Comparison of ENCODE assay signal across 22 cellular contexts in genomic region chrX:126376465-126376864, GRCh38.
A peak's percentile ranks its signal among the peaks of the same experiment; 100 is the strongest.
DNase-seq lines count a peak whose midpoint lies in the region; TF ChIP-seq lines count a peak whose summit lies in the region.
"Had no signal": no experiment of that assay in that cellular context is flagged by ENCODE, and none has a peak within 500 bp of the region (broad histone marks: within the 10 kb centered on the region; RNA-seq: fewer than 3 reads in every experiment).

No MANE protein-coding gene starts in this region.

- H3K9me3 ChIP-seq in WERI-Rb-1 (ENCODE audit: severe bottlenecking) = no peaks in the 10 kb centered on the region
- H3K9me3 ChIP-seq: HAP-1, MG63, SJSA1 had no signal

- no peak overlapping the region for H4K8ac ChIP-seq in mesendoderm (ENCODE audit: low read depth, low read length)

- no peak overlapping the region for H3K27ac Mint-ChIP-seq in type B pancreatic cell
- H3K27ac Mint-ChIP-seq: CD4-positive, CD25-positive, alpha-beta regulatory T cell; HFFc6; T-cell had no signal

- peak; percentile 23; the same call in 1 of the 2 replicates for TF ChIP-seq CTCF in WERI-Rb-1 (IDR thresholded peaks at IDR 0.05; ENCODE audit: low read depth, low read length)
- no peak for TF ChIP-seq CTCF in type B pancreatic cell (conservative IDR thresholded peaks at IDR 0.05)

- no peak overlapping the region for H4K5ac ChIP-seq in mesendoderm (ENCODE audit: low read length)

- H3K36me3 ChIP-seq in WERI-Rb-1 (no peaks in the 10 kb centered on the region), mesendoderm (ENCODE audit: control insufficient read depth, insufficient read depth, low read length) (no peaks in the 10 kb centered on the region)
- H3K36me3 ChIP-seq: HAP-1, MG63, SJSA1 had no signal

- no peak overlapping the region for H3K4ac ChIP-seq in mesendoderm (ENCODE audit: low read depth, low read length)

- H3K4me1 Mint-ChIP-seq in type B pancreatic cell (ENCODE audit: unreplicated experiment) = no peaks in the 10 kb centered on the region
- H3K4me1 Mint-ChIP-seq: CD4-positive, CD25-positive, alpha-beta regulatory T cell; T-cell had no signal

- no peaks in the 10 kb centered on the region for H3K79me2 ChIP-seq in mesendoderm (ENCODE audit: control insufficient read depth, insufficient read depth, low read length)

- no peak overlapping the region for H3K4me3 Mint-ChIP-seq in type B pancreatic cell
- H3K4me3 Mint-ChIP-seq: CD4-positive, CD25-positive, alpha-beta regulatory T cell; HFFc6; T-cell had no signal

- no peaks in the 10 kb centered on the region for H3K36me3 Mint-ChIP-seq in type B pancreatic cell
- H3K36me3 Mint-ChIP-seq: CD4-positive, CD25-positive, alpha-beta regulatory T cell; T-cell had no signal

- H3K27ac ChIP-seq in WERI-Rb-1 (no peak overlapping the region), mesendoderm (ENCODE audit: low read depth, low read length) (no peak overlapping the region)
- H3K27ac ChIP-seq: 22Rv1, SJSA1 had no signal

- H3K4me1 ChIP-seq in mesendoderm (ENCODE audit: control insufficient read depth, low read depth, low read length) = no peaks in the 10 kb centered on the region
- H3K4me1 ChIP-seq: HAP-1, SJSA1 had no signal

- no peak overlapping the region for H3K18ac ChIP-seq in mesendoderm (ENCODE audit: low read length)

- no peak overlapping the region for H3K56ac ChIP-seq in mesendoderm (ENCODE audit: low read length)

- H3K4me3 ChIP-seq in WERI-Rb-1 (ENCODE audit: low read depth, low read length) = no peak overlapping the region
- H3K4me3 ChIP-seq in mesendoderm (ENCODE audit: low read length) = no peak overlapping the region
- H3K4me3 ChIP-seq: HAP-1, MG63, SJSA1 had no signal

- no peaks in the 10 kb centered on the region for H3K79me1 ChIP-seq in mesendoderm (ENCODE audit: low read length)

- H2BK15ac ChIP-seq in mesendoderm (replicated peaks; ENCODE audit: low read depth) = no peak overlapping the region

- no peak overlapping the region for H3K4me2 ChIP-seq in mesendoderm (ENCODE audit: low read length)

- no peak overlapping the region for H3K23ac ChIP-seq in mesendoderm (ENCODE audit: low read length)

- no CpG with 5 or more reads among the region's 3 CpGs for WGBS in mesendoderm (ENCODE audit: extremely low coverage, insufficient coverage, low lambda C conversion rate)

- H2BK120ac ChIP-seq in mesendoderm (ENCODE audit: low read depth, low read length) = no peak overlapping the region

- DNase-seq in DMS53 (lab: John Stamatoyannopoulos, UW) (peak; percentile 2), DMS53 treated with DMSO at 0.1 percent for 48 hours (lab: John Stamatoyannopoulos, UW; ENCODE audit: unreplicated experiment) (no peak), HT1080 (ENCODE audit: low read depth) (peak; percentile 7), WERI-Rb-1 (no peak), mesendoderm (peak; percentile 29), NCI-H510A (lab: John Stamatoyannopoulos, UW) (no peak), type B pancreatic cell (ENCODE audit: extremely low spot score, unreplicated experiment) (no peak)
- no peak for DNase-seq in stimulated activated CD4-positive, alpha-beta T cell treated with anti-CD3 and anti-CD28 coated beads, Interleukin-4, amount 100 ng/mL, for 1 hour
- DNase-seq: CD4-positive, CD25-positive, alpha-beta regulatory T cell; DMS153; HFFc6; KG1; MG63; NCI-H2029; NCI-H446 treated with DMSO at 0.1 percent for 48 hours; NK-92 treated with Interleukin-12 subunit alpha and Interleukin-12 subunit beta, amount 100 ng/mL, for 24 hours; Right ventricle myocardium superior; RPMI8226; T-cell had no signal

- H3K27me3 Mint-ChIP-seq in type B pancreatic cell = no peaks in the 10 kb centered on the region
- H3K27me3 Mint-ChIP-seq: CD4-positive, CD25-positive, alpha-beta regulatory T cell; T-cell had no signal

- H3K27me3 ChIP-seq in WERI-Rb-1 (ENCODE audit: insufficient read depth, low read depth, severe bottlenecking) (peaks cover 2% of the 10 kb centered on the region), mesendoderm (ENCODE audit: insufficient read depth, low read length, poor library complexity) (no peaks in the 10 kb centered on the region)
- H3K27me3 ChIP-seq: MG63, SJSA1 had no signal

- H3K9ac ChIP-seq in mesendoderm (ENCODE audit: low read length) = no peak overlapping the region

- H2BK5ac ChIP-seq in mesendoderm (ENCODE audit: low read length) = no peak overlapping the region

- H2AK5ac ChIP-seq in mesendoderm (ENCODE audit: low read length) = no peak overlapping the region

- no peaks in the 10 kb centered on the region for H3K9me3 Mint-ChIP-seq in type B pancreatic cell

Comparison
In these comparisons a context has a peak if more than half of its experiments do, and no peak if none do; other contexts are left out.
1. DNase-seq: peak in DMS53 (single experiment), HT1080 (single experiment) and mesendoderm (single experiment); none in DMS53 treated with DMSO at 0.1 percent for 48 hours (single experiment), WERI-Rb-1 (single experiment), NCI-H510A (single experiment), stimulated activated CD4-positive, alpha-beta T cell treated with anti-CD3 and anti-CD28 coated beads, Interleukin-4, amount 100 ng/mL, for 1 hour (single experiment) and type B pancreatic cell (single experiment).